ENCODE assay signal across 8 cellular contexts in genomic region chr9:33604249-33604648, GRCh38.
A peak's percentile ranks its signal among the peaks of the same experiment; 100 is the strongest.
DNase-seq lines count a peak whose midpoint lies in the region; ATAC-seq and TF ChIP-seq lines count a peak whose summit lies in the region.
"Not testable (repeated sequence)": the region's sequence is repeated elsewhere in the genome, so short reads cannot be mapped to it uniquely, and the experiment has no call there.

No MANE protein-coding gene starts in this region.

- not testable (repeated sequence) for H3K36me3 ChIP-seq in PC-3 (ENCODE audit: low read depth, low read length); testis (ENCODE audit: low read depth, missing control alignments)

- not testable (repeated sequence) for H3K9me2 ChIP-seq in PC-3 (replicated peaks; ENCODE audit: low read length)

- H3K4me2 ChIP-seq in PC-3 (ENCODE audit: low read length) = not testable (repeated sequence)

- not testable (repeated sequence) for H3K9ac ChIP-seq in PC-3 (ENCODE audit: low read length)

- not testable (repeated sequence) for H4K20me1 ChIP-seq in PC-3 (ENCODE audit: low read length)

- H3F3A ChIP-seq in PC-3 (ENCODE audit: low read length, unreplicated experiment) = not testable (repeated sequence)

- H3K27me3 ChIP-seq in PC-3 (ENCODE audit: low read length); testis: not testable (repeated sequence)

- intact Hi-C loops in PC-3 (cut with micrococcal nuclease) = loop anchor here (1.0 kb wide), 1 partner anchor 81 kb away; no protein-coding TSS in a partner anchor
- intact Hi-C loops in testis (cut with DNase I; ENCODE audit: low total_unique reads) = not testable (repeated sequence)

- H3K4me1 ChIP-seq in PC-3 (ENCODE audit: insufficient read depth, low read length); testis: not testable (repeated sequence)

- POLR2A ChIA-PET in PC-3 (lab: Charles Lee; ENCODE audit: unreplicated experiment) = interaction anchor here (0.6 kb wide), 1 partner anchor 130 kb away, joined by 7 read pairs; the partner anchor contains the start of gene NOL6

- TF ChIP-seq CTCF in C4-2B (conservative IDR thresholded peaks at IDR 0.05); GM13977 (IDR thresholded peaks at IDR 0.05; ENCODE audit: extremely low read depth, insufficient read depth, missing control alignments); testis (IDR thresholded peaks at IDR 0.05): not testable (repeated sequence)
- peak; percentile 29; the same call in 1 of the 2 replicates for TF ChIP-seq CTCF in PC-3 (conservative IDR thresholded peaks at IDR 0.05; ENCODE audit: low read depth, low read length)
- peak; percentile 53 for TF ChIP-seq CTCF in astrocyte of the spinal cord (IDR thresholded peaks at IDR 0.05; ENCODE audit: low read depth, low read length)
- peak; percentile 33 for TF ChIP-seq CTCF in fibroblast of mammary gland (conservative IDR thresholded peaks at IDR 0.05; ENCODE audit: control insufficient read depth, insufficient read depth, low read depth, low read length)

- in situ Hi-C loops in GM13977 (cut with MboI; ENCODE audit: low pct_unique_long_range_greater_than_20kb, low sequenced_read_pairs, unreplicated experiment); astrocyte of the spinal cord (cut with HindIII; ENCODE audit: low sequenced_read_pairs): not testable (repeated sequence)

- H3K4me3 ChIP-seq in PC-3 (ENCODE audit: low read length); astrocyte of the spinal cord (ENCODE audit: low read depth, low read length); fibroblast of mammary gland (ENCODE audit: control insufficient read depth, low read depth, low read length); testis: not testable (repeated sequence)

- DNase-seq in GM13977 (ENCODE audit: low spot score) (peak; percentile 17), M059J (ENCODE audit: low read depth) (peak; percentile 14), PC-3 (peak; percentile 20), testis (peak; percentile 36)
- DNase-seq in astrocyte of the spinal cord (ENCODE audit: low read depth, low spot score); fibroblast of mammary gland (ENCODE audit: low read depth); left lobe of liver (ENCODE audit: low spot score): not testable (repeated sequence)

- H3K79me2 ChIP-seq in PC-3 (ENCODE audit: low read length) = not testable (repeated sequence)

- ATAC-seq in PC-3 = peak; percentile 55
- peak; percentile 87 for ATAC-seq in left lobe of liver

- not testable (repeated sequence) for H2AFZ ChIP-seq in PC-3 (ENCODE audit: low read length)

- H3K9me3 ChIP-seq in PC-3 (ENCODE audit: low read length); testis: not testable (repeated sequence)

- BruUV-seq in PC-3 (replicated peaks; lab: Mats Ljungman, UMichigan) = not testable (repeated sequence)

- WGBS in testis, 2 donors = 34 to 49% methylated on average over 2 to 3 of the region's 3 CpGs

- TF ChIP-seq POLR2A in testis (IDR thresholded peaks at IDR 0.05) = not testable (repeated sequence)

- peak overlapping the region; percentile 26; the same call in 1 of the 2 replicates for H3K27ac ChIP-seq in C4-2B
- H3K27ac ChIP-seq in PC-3 (ENCODE audit: low read length); testis: not testable (repeated sequence)

- CTCF ChIA-PET in PC-3 (lab: Charles Lee) = interaction anchor here (0.7 kb wide), 1 partner anchor 81 kb away, joined by 7 read pairs; the partner anchor contains the start of gene ANKRD18B
